ENCODE assay signal across 12 cellular contexts in the genomic region with DNA sequence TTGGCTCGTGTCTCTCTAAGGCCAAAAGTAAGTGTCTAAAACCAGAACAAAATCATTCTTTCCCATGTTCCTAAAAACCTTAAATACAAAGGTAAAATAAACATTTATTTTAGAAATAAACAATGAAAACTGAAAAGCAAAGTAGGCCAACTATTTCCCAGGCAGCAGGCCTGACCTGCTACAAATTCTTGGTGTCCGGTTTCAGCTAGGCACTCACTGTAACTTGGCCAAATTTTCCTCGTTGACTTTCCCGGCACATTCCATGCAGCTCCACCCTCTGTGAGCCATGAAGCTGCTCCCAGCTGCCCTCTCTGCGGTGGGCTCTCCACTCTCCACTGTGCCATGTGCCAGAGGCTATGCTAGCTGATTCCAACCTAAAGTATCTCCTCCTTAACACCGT. TPM values are rescaled to one million over a fixed set of nuclear protein-coding genes. Genes with fewer than 3 reads are reported as not detected.
DNase-seq lines count a peak whose midpoint lies in the region; FAIRE-seq and TF ChIP-seq lines count a peak whose summit lies in the region.
"Had no signal": no experiment of that assay in that cellular context is flagged by ENCODE, and none has a peak within 500 bp of the region (broad histone marks: within the 10 kb centered on the region; RNA-seq: fewer than 3 reads in every experiment).

No MANE protein-coding gene starts in this region.

- peak overlapping the region; percentile 94 for H3K27ac Mint-ChIP-seq in chondrocyte (ENCODE audit: unreplicated experiment)

- TF ChIP-seq CTCF in chondrocyte (IDR thresholded peaks at IDR 0.05) = peak; percentile 12

- peak; percentile 83 for DNase-seq in HS-27A (ENCODE audit: low read depth)
- DNase-seq in chondrocyte (ENCODE audit: low spot score) = no peak
- DNase-seq in kidney tubule cell (ENCODE audit: low spot score) = peak; percentile 52
- DNase-seq in stromal cell of bone marrow (ENCODE audit: low read depth) = peak; percentile 49
- no peak for DNase-seq in COR-L47 (lab: John Stamatoyannopoulos, UW)
- no peak for DNase-seq in GM12892 (ENCODE audit: insufficient read length)
- DNase-seq in activated T-cell treated with anti-CD3 and anti-CD28 coated beads, Interleukin-2, amount 50 U/mL, for 1 hour = no peak
- DNase-seq in HuH-7.5 (ENCODE audit: low spot score) = no peak
- DNase-seq: activated gamma-delta T cell; naive thymus-derived CD8-positive, alpha-beta T cell; stimulated activated naive CD4-positive, alpha-beta T cell had no signal

- H3K9me3 Mint-ChIP-seq in chondrocyte (ENCODE audit: low read depth) = no peaks in the 10 kb centered on the region

- no peaks in the 10 kb centered on the region for H3K27me3 Mint-ChIP-seq in chondrocyte (ENCODE audit: low read depth)
- H3K27me3 Mint-ChIP-seq: naive thymus-derived CD8-positive, alpha-beta T cell had no signal

- peak overlapping the region; percentile 17 for H3K4me3 Mint-ChIP-seq in chondrocyte (ENCODE audit: unreplicated experiment)
- H3K4me3 Mint-ChIP-seq: naive thymus-derived CD8-positive, alpha-beta T cell had no signal

- no peak for FAIRE-seq in GM12892 (lab: Jason Lieb, UNC)
- FAIRE-seq: GM18507 had no signal

- peaks cover 23% of the 10 kb centered on the region for H3K4me1 Mint-ChIP-seq in chondrocyte (ENCODE audit: low read depth)

- peaks cover 3% of the 10 kb centered on the region for H3K36me3 Mint-ChIP-seq in chondrocyte (ENCODE audit: low read depth)

- no peak for TF ChIP-seq POLR2A in GM12892 (IDR thresholded peaks at IDR 0.05; ENCODE audit: low read depth, low read length)

RNA-seq across cellular contexts. Expression of a gene that starts 4.1 kb away (rescaled TPM):
- 6.2 to 9.1 TPM (median 7.1 TPM) in 3 replicates for total RNA-seq in chondrocyte
- polyA plus RNA-seq in GM12892 (2012; ENCODE audit: missing spikeins) = 1.3 TPM

Comparison
In these comparisons a context has a peak if more than half of its experiments do, and no peak if none do; other contexts are left out.
1. DNase-seq: peak in HS-27A (single experiment), kidney tubule cell (single experiment) and stromal cell of bone marrow (single experiment); none in chondrocyte (single experiment), COR-L47 (single experiment), GM12892 (single experiment), activated T-cell treated with anti-CD3 and anti-CD28 coated beads, Interleukin-2, amount 50 U/mL, for 1 hour (single experiment) and HuH-7.5 (single experiment).